In genomic region chr19:38657633-38658222, GRCh38 we compare ENCODE assay signal across 8 cellular contexts. TPM values are rescaled to one million over a fixed set of nuclear protein-coding genes. Genes with fewer than 3 reads are reported as not detected.
DNase-seq lines count a peak whose midpoint lies in the region; ATAC-seq, FAIRE-seq and TF ChIP-seq lines count a peak whose summit lies in the region.

No MANE protein-coding gene starts in this region.

- H3K9me3 Mint-ChIP-seq in type B pancreatic cell = no peaks in the 10 kb centered on the region

- H3K9me3 ChIP-seq in A673 (ENCODE audit: low read depth, low read length, poor library complexity, severe bottlenecking) (no peaks in the 10 kb centered on the region), K562 (replicated peaks; ENCODE audit: control insufficient read depth, insufficient read depth, low read depth, low read length) (no peaks in the 10 kb centered on the region), right lobe of liver (no peaks in the 10 kb centered on the region)

- H3K4me2 ChIP-seq in K562 (ENCODE audit: insufficient read depth, low read length) = no peak overlapping the region

- no peak for TF ChIP-seq POLR2A in K562 (conservative IDR thresholded peaks at IDR 0.05)
- no peak for TF ChIP-seq POLR2A in right lobe of liver (IDR thresholded peaks at IDR 0.05)

- H3K27ac ChIP-seq in A673 (ENCODE audit: low read depth, low read length, poor library complexity, severe bottlenecking) (peak overlapping the region; percentile 70), K562 (ENCODE audit: extremely low read depth, low read depth, low read length) (no peak overlapping the region), right lobe of liver (peak overlapping the region; percentile 42 to 94 (median 59))

- H3K79me2 ChIP-seq in K562 (ENCODE audit: control insufficient read depth, insufficient read depth, low read length) = peaks cover 97% of the 10 kb centered on the region

- no peak for TF ChIP-seq RAD21 in K562 (CRISPR knock-in tag; conservative IDR thresholded peaks at IDR 0.05 in 1 of 2, IDR thresholded peaks at IDR 0.05 in 1 of 2)

- H3K27me3 ChIP-seq in A673 (replicated peaks; ENCODE audit: insufficient read depth, low read depth, low read length, poor library complexity) (no peaks in the 10 kb centered on the region), K562 (ENCODE audit: control insufficient read depth in 2 of 2, insufficient read depth in 2 of 2, low read length in 2 of 2) (no peaks in the 10 kb centered on the region), right lobe of liver (no peaks in the 10 kb centered on the region)

- BruUV-seq in A673 (replicated peaks; lab: Mats Ljungman, UMichigan) (no TSS peak), K562 (replicated peaks; lab: Mats Ljungman, UMichigan) (no TSS peak)

- 0 out of 4 replicates have a peak overlapping the region, but pooled peaks of 1 of the 2 experiments have one; percentile 2 for H3K9ac ChIP-seq in K562 (ENCODE audit: insufficient read depth in 1 of 2, low read depth in 2 of 2, low read length in 2 of 2)

- H3K27ac Mint-ChIP-seq in type B pancreatic cell = peak overlapping the region; percentile 100

- H4K20me1 ChIP-seq in K562 (replicated peaks; ENCODE audit: control insufficient read depth, insufficient read depth, low read length) = peaks cover 44% of the 10 kb centered on the region

- TF ChIP-seq CTCF in A673 (conservative IDR thresholded peaks at IDR 0.05; ENCODE audit: low read depth, low read length) (no peak), K562 (IDR thresholded peaks at IDR 0.05 in 2 of 3, conservative IDR thresholded peaks at IDR 0.05 in 1 of 3; ENCODE audit: insufficient read depth in 2 of 3, low read depth in 1 of 3, low read length in 3 of 3) (no peak), right lobe of liver (IDR thresholded peaks at IDR 0.05) (no peak), type B pancreatic cell (conservative IDR thresholded peaks at IDR 0.05) (no peak)

- WGBS in K562 (ENCODE audit: insufficient coverage, low coverage, missing lambda C conversion rate) = 84% methylated on average over 8 of the region's 8 CpGs
- WGBS in right lobe of liver (ENCODE audit: insufficient coverage, low coverage, low lambda C conversion rate, missing lambda C conversion rate) = 53% methylated on average over 8 of the region's 8 CpGs

- H3K4me3 ChIP-seq in A673 (ENCODE audit: low read depth, low read length, poor library complexity, severe bottlenecking) = no peak overlapping the region
- no peak overlapping the region for H3K4me3 ChIP-seq in K562
- H3K4me3 ChIP-seq in right lobe of liver = no peak overlapping the region

- no peaks in the 10 kb centered on the region for H3K36me3 ChIP-seq in A673 (ENCODE audit: insufficient read depth, low read length, poor library complexity, severe bottlenecking)
- peaks cover 80% of the 10 kb centered on the region for H3K36me3 ChIP-seq in K562 (ENCODE audit: control insufficient read depth, insufficient read depth, low read length)
- H3K36me3 ChIP-seq in right lobe of liver = peaks cover 0 to 4% (median 0%) of the 10 kb centered on the region in 4 donors

- no peak for TF ChIP-seq EP300 in K562 (IDR thresholded peaks at IDR 0.05; ENCODE audit: low read length)

- peaks cover 33% of the 10 kb centered on the region for H3K36me3 Mint-ChIP-seq in type B pancreatic cell

- intact Hi-C loops in A673 (cut with micrococcal nuclease; ENCODE audit: unreplicated experiment) = no loop called here
- intact Hi-C loops in K562 (cut with micrococcal nuclease) = no loop called here
- intact Hi-C loops in right lobe of liver (cut with DNase I) = loop anchor here in 1 of 2 donors (10.0 kb wide), 1 partner anchor 47 kb away; no protein-coding TSS in a partner anchor
- intact Hi-C loops in posterior vena cava (cut with DNase I) = loop anchor here (5.0 kb wide), 1 partner anchor 35 kb away; no protein-coding TSS in a partner anchor

- ATAC-seq in K562 (no peak), right lobe of liver (no peak), GM18517 (IDR thresholded peaks at IDR 0.05; ENCODE audit: unreplicated experiment) (no peak)

- H3K4me1 Mint-ChIP-seq in type B pancreatic cell (ENCODE audit: unreplicated experiment) = peaks cover 71% of the 10 kb centered on the region

- in situ Hi-C loops in K562 (cut with MboI) = no loop called here

- CTCF ChIA-PET in A673 (lab: Charles Lee) (no interaction called here), K562 (lab: Yijun Ruan, JAX; ENCODE audit: low intra/inter-chr PET ratio) (no interaction called here)

- no peak for FAIRE-seq in K562 (lab: Jason Lieb, UNC)

- POLR2A ChIA-PET in A673 (lab: Charles Lee; ENCODE audit: low non-redundant PET) = no interaction called here
- POLR2A ChIA-PET in K562 (lab: Yijun Ruan, JAX) = interaction anchor here (0.6 to 3.6 kb wide), 3 partner anchors 9 to 16 kb away, joined by 3 to 17 read pairs (median 10); partner anchors contain the start of gene ACTN4

- peaks cover 3% of the 10 kb centered on the region for H3K9me1 ChIP-seq in K562 (ENCODE audit: control insufficient read depth, insufficient read depth, low read length)

- peak overlapping the region; percentile 83 for H3K4me3 Mint-ChIP-seq in type B pancreatic cell

- DNase-seq in A673 (ENCODE audit: low spot score) (no peak), HT1080 (ENCODE audit: low read depth) (peak; percentile 94), K562 (ENCODE audit: extremely low read depth in 1 of 4, low spot score in 3 of 4) (no peak), right lobe of liver (no peak), type B pancreatic cell (ENCODE audit: extremely low spot score, unreplicated experiment) (no peak), NCI-H748 (lab: John Stamatoyannopoulos, UW; ENCODE audit: unreplicated experiment) (no peak), posterior vena cava (ENCODE audit: low spot score) (no peak)

- H3K27me3 Mint-ChIP-seq in type B pancreatic cell = no peaks in the 10 kb centered on the region

- no peak overlapping the region for H2AFZ ChIP-seq in K562 (ENCODE audit: low read depth, low read length)

- peaks cover 65% of the 10 kb centered on the region for H3K4me1 ChIP-seq in A673 (ENCODE audit: insufficient read depth, low read length, poor library complexity, severe bottlenecking)
- H3K4me1 ChIP-seq in K562 (replicated peaks in 1 of 2; ENCODE audit: control insufficient read depth in 2 of 2, insufficient read depth in 2 of 2, low read length in 2 of 2) = peaks cover 10 to 56% of the 10 kb centered on the region in 2 experiments
- peaks cover 0 to 94% (median 48%) of the 10 kb centered on the region in 4 donors for H3K4me1 ChIP-seq in right lobe of liver

RNA-seq across cellular contexts. Expression of gene ACTN4, which starts 10.3 kb away (rescaled TPM):
- total RNA-seq in A673 (2021) = 370 and 397 TPM in 2 replicates
- total RNA-seq in HT1080 (2014; rRNA removed; shearing (Covaris generic)) = 446 and 615 TPM in 2 replicates
- 417 and 451 TPM in 2 replicates for polyA plus RNA-seq in HT1080 (2015; cell fraction: cytosol; rRNA removed)
- 2,693 and 2,910 TPM in 2 replicates for polyA plus RNA-seq in HT1080 (2015; cell fraction: nucleus; rRNA removed)
- 168 and 288 TPM in 2 replicates for total RNA-seq in K562 (2011; cell fraction: chromatin; rRNA removed; ENCODE audit: low replicate concordance)
- total RNA-seq in K562 (2011; cell fraction: nucleolus; rRNA removed) = 79.0 and 102 TPM in 2 replicates
- total RNA-seq in K562 (2011; cell fraction: nucleoplasm; rRNA removed) = 99.5 and 155 TPM in 2 replicates
- 159 and 202 TPM in 2 replicates for total RNA-seq in K562 (2014; rRNA removed)
- total RNA-seq in K562 (2014; rRNA removed; fragmentation: Illumina TruSeq; extraction: Trizol) = 67.2 and 80.0 TPM in 2 replicates
- 58.2 and 67.4 TPM in 2 replicates for total RNA-seq in K562 (2015; rRNA removed; fragmentation: Illumina TruSeq; extraction: Trizol)
- 362 and 385 TPM in 2 replicates for total RNA-seq in K562 (2021)
- 130 and 299 TPM in 2 replicates for polyA plus RNA-seq in K562 (2011; rRNA removed)
- 90.1 and 157 TPM in 2 replicates for polyA plus RNA-seq in K562 (2011; cell fraction: cytosol; rRNA removed)
- polyA plus RNA-seq in K562 (2011; cell fraction: nucleus; rRNA removed) = 395 and 716 TPM in 2 replicates
- polyA plus RNA-seq in K562 (2012) = 444 and 454 TPM in 2 replicates
- 149 and 163 TPM in 2 replicates for polyA plus RNA-seq in K562 (2014; fragmentation: Illumina TruSeq; extraction: Trizol)
- polyA plus RNA-seq in K562 (2014; fragmentation: Nextera tagmentation; extraction: Ambion mirVana) = 1 to 10 TPM; 3.1 to 8.4 TPM
- polyA plus RNA-seq in K562 (2014; rRNA removed) = 115 and 125 TPM in 2 replicates
- polyA minus RNA-seq in K562 (2011; rRNA and poly(A)+ RNA removed) = 140 and 177 TPM in 2 replicates
- 135 and 194 TPM in 2 replicates for polyA minus RNA-seq in K562 (2011; cell fraction: cytosol; rRNA and poly(A)+ RNA removed)
- polyA minus RNA-seq in K562 (2011; cell fraction: nucleus; rRNA and poly(A)+ RNA removed) = 51.4 and 130 TPM in 2 replicates
- 100 to 1,000 TPM; 142 to 306 (median 201) TPM for total RNA-seq in right lobe of liver
- 475 and 776 TPM in 2 replicates for total RNA-seq in type B pancreatic cell (ENCODE audit: low replicate concordance)
- 100 to 1,000 TPM; 661 to 878 TPM for total RNA-seq in posterior vena cava

RNA-seq across cellular contexts. Expression of gene EIF3K, which starts 38.7 kb away (rescaled TPM):
- 316 and 338 TPM in 2 replicates for total RNA-seq in A673 (2021)
- 564 and 651 TPM in 2 replicates for total RNA-seq in HT1080 (2014; rRNA removed; shearing (Covaris generic))
- 559 and 698 TPM in 2 replicates for polyA plus RNA-seq in HT1080 (2015; cell fraction: cytosol; rRNA removed)
- 308 and 347 TPM in 2 replicates for polyA plus RNA-seq in HT1080 (2015; cell fraction: nucleus; rRNA removed)
- total RNA-seq in K562 (2011; cell fraction: chromatin; rRNA removed; ENCODE audit: low replicate concordance) = 131 and 282 TPM in 2 replicates
- total RNA-seq in K562 (2011; cell fraction: nucleolus; rRNA removed) = 236 and 263 TPM in 2 replicates
- 210 and 273 TPM in 2 replicates for total RNA-seq in K562 (2011; cell fraction: nucleoplasm; rRNA removed)
- total RNA-seq in K562 (2014; rRNA removed) = 733 and 769 TPM in 2 replicates
- 363 and 429 TPM in 2 replicates for total RNA-seq in K562 (2014; rRNA removed; fragmentation: Illumina TruSeq; extraction: Trizol)
- 589 and 623 TPM in 2 replicates for total RNA-seq in K562 (2015; rRNA removed; fragmentation: Illumina TruSeq; extraction: Trizol)
- total RNA-seq in K562 (2021) = 686 and 693 TPM in 2 replicates
- 387 and 460 TPM in 2 replicates for polyA plus RNA-seq in K562 (2011; rRNA removed)
- polyA plus RNA-seq in K562 (2011; cell fraction: cytosol; rRNA removed) = 1,168 and 1,898 TPM in 2 replicates
- polyA plus RNA-seq in K562 (2011; cell fraction: nucleus; rRNA removed) = 374 and 383 TPM in 2 replicates
- polyA plus RNA-seq in K562 (2012) = 971 and 1,007 TPM in 2 replicates
- polyA plus RNA-seq in K562 (2014; fragmentation: Illumina TruSeq; extraction: Trizol) = 1,607 and 1,827 TPM in 2 replicates
- polyA plus RNA-seq in K562 (2014; fragmentation: Nextera tagmentation; extraction: Ambion mirVana) = 1,000 to 10,000 TPM; 1,193 to 1,486 TPM
- 798 and 985 TPM in 2 replicates for polyA plus RNA-seq in K562 (2014; rRNA removed)
- 447 and 499 TPM in 2 replicates for polyA minus RNA-seq in K562 (2011; rRNA and poly(A)+ RNA removed)
- polyA minus RNA-seq in K562 (2011; cell fraction: cytosol; rRNA and poly(A)+ RNA removed) = 339 and 351 TPM in 2 replicates
- 64.2 and 164 TPM in 2 replicates for polyA minus RNA-seq in K562 (2011; cell fraction: nucleus; rRNA and poly(A)+ RNA removed)
- total RNA-seq in right lobe of liver = 100 to 1,000 TPM in 4 of 6 experiments, 10 to 100 TPM in 2; 86.3 to 305 (median 116) TPM
- 274 and 310 TPM in 2 replicates for total RNA-seq in type B pancreatic cell (ENCODE audit: low replicate concordance)
- total RNA-seq in posterior vena cava = 100 to 1,000 TPM; 170 to 191 TPM

RNA-seq across cellular contexts. Expression of gene MAP4K1, which starts 40.0 kb away (rescaled TPM):
- total RNA-seq in A673 (2021) = 1.5 and 3.5 TPM in 2 replicates
- total RNA-seq in HT1080 (2014; rRNA removed; shearing (Covaris generic)) = 0.20 and 0.24 TPM in 2 replicates
- polyA plus RNA-seq in HT1080 (2015; cell fraction: cytosol; rRNA removed) = 0.10 and 0.44 TPM in 2 replicates
- polyA plus RNA-seq in HT1080 (2015; cell fraction: nucleus; rRNA removed) = 0.24 and 0.68 TPM in 2 replicates
- total RNA-seq in K562 (2011; cell fraction: chromatin; rRNA removed; ENCODE audit: low replicate concordance) = 1.7 and 3.2 TPM in 2 replicates
- total RNA-seq in K562 (2011; cell fraction: nucleolus; rRNA removed) = 0.83 and 1.8 TPM in 2 replicates
- 0.92 and 2.5 TPM in 2 replicates for total RNA-seq in K562 (2011; cell fraction: nucleoplasm; rRNA removed)
- 0.65 TPM in 1 of 2 replicates, not detected in the other for total RNA-seq in K562 (2014; rRNA removed)
- total RNA-seq in K562 (2014; rRNA removed; fragmentation: Illumina TruSeq; extraction: Trizol) = 0.47 TPM in 1 of 2 replicates, not detected in the other
- total RNA-seq in K562 (2015; rRNA removed; fragmentation: Illumina TruSeq; extraction: Trizol) = 0.14 and 0.38 TPM in 2 replicates
- total RNA-seq in K562 (2021) = 3.0 and 3.2 TPM in 2 replicates
- 0.39 and 0.81 TPM in 2 replicates for polyA plus RNA-seq in K562 (2011; rRNA removed)
- 0.50 and 0.69 TPM in 2 replicates for polyA plus RNA-seq in K562 (2011; cell fraction: cytosol; rRNA removed)
- polyA plus RNA-seq in K562 (2011; cell fraction: nucleus; rRNA removed) = 2.9 and 4.0 TPM in 2 replicates
- polyA plus RNA-seq in K562 (2012) = 0.57 and 1.1 TPM in 2 replicates
- polyA plus RNA-seq in K562 (2014; fragmentation: Illumina TruSeq; extraction: Trizol) = 0.31 and 0.61 TPM in 2 replicates
- 1 to 10 TPM in 1 of 2 experiments, under 1 TPM in 1; 0.99 to 1.4 TPM for polyA plus RNA-seq in K562 (2014; fragmentation: Nextera tagmentation; extraction: Ambion mirVana)
- 0.50 and 0.99 TPM in 2 replicates for polyA plus RNA-seq in K562 (2014; rRNA removed)
- polyA minus RNA-seq in K562 (2011; rRNA and poly(A)+ RNA removed) = 0.27 and 0.91 TPM in 2 replicates
- polyA minus RNA-seq in K562 (2011; cell fraction: cytosol; rRNA and poly(A)+ RNA removed) = not detected in 2 replicates
- 0.56 and 2.3 TPM in 2 replicates for polyA minus RNA-seq in K562 (2011; cell fraction: nucleus; rRNA and poly(A)+ RNA removed)
- 1 to 10 TPM in 5 of 6 experiments, under 1 TPM in 1; 0.93 to 3.1 (median 2.0) TPM for total RNA-seq in right lobe of liver
- total RNA-seq in type B pancreatic cell (ENCODE audit: low replicate concordance) = 2.4 and 16.8 TPM in 2 replicates
- 1 to 10 TPM; 2.7 to 5.5 TPM for total RNA-seq in posterior vena cava

Comparison
In these comparisons a context has a peak if more than half of its experiments do, and no peak if none do; other contexts are left out.
1. intact Hi-C loops: an anchor here in posterior vena cava (5.0 kb wide); none called in A673 and K562.